1 cellular context compared by ENCODE assay signal in genomic region chrX:9738146-9738545, GRCh38.
TF ChIP-seq lines count a peak whose summit lies in the region.

No MANE protein-coding gene starts in this region.

TF ChIP-seq in SK-N-SH treated with all-trans-retinoic acid at 6 μM for 48 hours, 23 proteins besides CTCF, POLR2A, EP300 and RAD21 (continued from another document):
- TF ChIP-seq CSRNP3 (CRISPR knock-in tag; IDR thresholded peaks at IDR 0.05) (no peak), ZNF70 (CRISPR knock-in tag; IDR thresholded peaks at IDR 0.05) (no peak), CSDC2 (CRISPR knock-in tag; IDR thresholded peaks at IDR 0.05) (no peak), ZNF8 (CRISPR knock-in tag; IDR thresholded peaks at IDR 0.05) (no peak)
TF ChIP-seq in SK-N-SH treated with all-trans-retinoic acid at 6 μM for 48 hours: peak in this region for 0.
